Comparison of ENCODE assay signal across 22 cellular contexts in genomic region chr1:71053146-71053545, GRCh38. TPM values are rescaled to one million over a fixed set of nuclear protein-coding genes. Genes with fewer than 3 reads are reported as not detected.
DNase-seq lines count a peak whose midpoint lies in the region; ATAC-seq and TF ChIP-seq lines count a peak whose summit lies in the region.
"Had no signal": no experiment of that assay in that cellular context is flagged by ENCODE, and none has a peak within 500 bp of the region (broad histone marks: within the 10 kb centered on the region; RNA-seq: fewer than 3 reads in every experiment).

No MANE protein-coding gene starts in this region.

- ATAC-seq in body of pancreas, result peak; percentile 29
- ATAC-seq in GM18517 (IDR thresholded peaks at IDR 0.05; ENCODE audit: unreplicated experiment), result no peak
- no peak for ATAC-seq in HG03025 (IDR thresholded peaks at IDR 0.05; ENCODE audit: low FRiP score, unreplicated experiment)

- no TSS peak for BruUV-seq in MCF 10A (replicated peaks; lab: Mats Ljungman, UMichigan)

- no peak overlapping the region for H3K4me2 ChIP-seq in osteoblast (ENCODE audit: insufficient read depth, low read length)

- no peak for TF ChIP-seq CTCF in MCF 10A (IDR thresholded peaks at IDR 0.05; ENCODE audit: unreplicated experiment)
- TF ChIP-seq CTCF in breast epithelium (IDR thresholded peaks at IDR 0.05), result no peak
- TF ChIP-seq CTCF in body of pancreas (IDR thresholded peaks at IDR 0.05), result no peak
- TF ChIP-seq CTCF in osteoblast (IDR thresholded peaks at IDR 0.05; ENCODE audit: extremely low read depth, low read depth, low read length), result no peak

- no peaks in the 10 kb centered on the region for H4K20me1 ChIP-seq in osteoblast (ENCODE audit: insufficient read depth, low read length)

- 5 to 14% methylated on average over 1 of the region's 1 CpG for WGBS in body of pancreas, 2 donors

- H3K36me3 Mint-ChIP-seq in MCF 10A (ENCODE audit: insufficient read depth, unreplicated experiment), result peaks cover 25% of the 10 kb centered on the region

- no peaks in the 10 kb centered on the region for H3K36me3 ChIP-seq in breast epithelium
- H3K36me3 ChIP-seq in body of pancreas (replicated peaks in 1 of 2; ENCODE audit: insufficient read depth in 1 of 2, low read depth in 2 of 2), result no peaks in the 10 kb centered on the region
- H3K36me3 ChIP-seq in osteoblast (ENCODE audit: insufficient read depth, low read length), result peaks cover 5% of the 10 kb centered on the region

- H3K4me1 Mint-ChIP-seq in MCF 10A (ENCODE audit: insufficient read depth, unreplicated experiment), result no peaks in the 10 kb centered on the region

- POLR2A ChIA-PET in MCF 10A (lab: Yijun Ruan, JAX), result interaction anchor here (1.4 kb wide), 1 partner anchor 28 kb away, joined by 6 read pairs; the partner anchor contains the start of gene ZRANB2

- no peak for TF ChIP-seq POLR2A in breast epithelium (IDR thresholded peaks at IDR 0.05)
- TF ChIP-seq POLR2A in body of pancreas (IDR thresholded peaks at IDR 0.05), result no peak

- H3K4me3 ChIP-seq in breast epithelium (no peak overlapping the region), body of pancreas (no peak overlapping the region), osteoblast (ENCODE audit: insufficient read depth, low read length) (no peak overlapping the region)
- H3K4me3 ChIP-seq: BLaER1 treated with 17β-estradiol and CSF1 and Interleukin-3, amounts not matched to agents 10 nM and 100 nM had no signal

- H3K9me3 Mint-ChIP-seq in MCF 10A (ENCODE audit: unreplicated experiment), result no peaks in the 10 kb centered on the region
- H3K9me3 Mint-ChIP-seq: CD4-positive, alpha-beta T cell had no signal

- intact Hi-C loops in MCF 10A (cut with micrococcal nuclease) (loop anchor here (5.0 kb wide), 1 partner anchor 916 kb away; no protein-coding TSS in a partner anchor), breast epithelium (cut with DNase I; ENCODE audit: low total_unique reads) (no loop called here), body of pancreas (cut with DNase I) (loop anchor here (10.0 kb wide), 1 partner anchor 528 kb away; no protein-coding TSS in a partner anchor)

- H3K79me2 ChIP-seq in osteoblast (ENCODE audit: insufficient read depth, low read length), result no peaks in the 10 kb centered on the region

- H3K4me3 Mint-ChIP-seq in MCF 10A (ENCODE audit: unreplicated experiment), result no peak overlapping the region
- H3K4me3 Mint-ChIP-seq: CD4-positive, alpha-beta T cell had no signal

- H3K27ac ChIP-seq in breast epithelium (no peak overlapping the region), body of pancreas (no peak overlapping the region), osteoblast (ENCODE audit: low read depth, low read length) (no peak overlapping the region)
- H3K27ac ChIP-seq: BLaER1 treated with 17β-estradiol and CSF1 and Interleukin-3, amounts not matched to agents 10 nM and 100 nM had no signal

- H3K4me1 ChIP-seq in breast epithelium (no peaks in the 10 kb centered on the region), body of pancreas (peaks cover 1% of the 10 kb centered on the region), osteoblast (ENCODE audit: insufficient read depth, low read length) (no peaks in the 10 kb centered on the region)

- H3K27me3 ChIP-seq in breast epithelium (peaks cover 0 to 3% of the 10 kb centered on the region in 2 donors), body of pancreas (no peaks in the 10 kb centered on the region), osteoblast (ENCODE audit: insufficient read depth, low read length) (peaks cover 10% of the 10 kb centered on the region)

- DNase-seq in MCF 10A (ENCODE audit: unreplicated experiment) (peak; percentile 15), breast epithelium (ENCODE audit: low spot score in 2 of 2) (no peak), body of pancreas (no peak), osteoblast (ENCODE audit: insufficient read length, low spot score, missing footprints) (peak; percentile 62), cerebellar nuclear complex (lab: John Stamatoyannopoulos, UW) (no peak)
- DNase-seq: AML-193; CD4-positive, alpha-beta T cell; COR-L47; HCEC 1CT; IMR-90; KG1; NCI-H1092 treated with DMSO at 0.1 percent for 48 hours; NCI-H1436; NCI-H187 treated with DMSO at 0.1 percent for 48 hours; NCI-H2171 treated with DMSO at 0.1 percent for 48 hours; NCI-H345; NCI-H510A treated with DMSO at 0.1 percent for 48 hours; Right ventricle myocardium superior; RPMI8226 had no signal

- CTCF ChIA-PET in MCF 10A (lab: Yijun Ruan, JAX), result interaction anchor here (0.6 to 0.9 kb wide), 2 partner anchors 525 kb away, joined by 3 read pairs; no protein-coding TSS in a partner anchor

- no peak overlapping the region for H2AFZ ChIP-seq in osteoblast (ENCODE audit: low read length)

- no peak overlapping the region for H3K27ac Mint-ChIP-seq in MCF 10A (ENCODE audit: low read depth, unreplicated experiment)
- H3K27ac Mint-ChIP-seq: CD4-positive, alpha-beta T cell had no signal

- H3K9me3 ChIP-seq in breast epithelium (no peaks in the 10 kb centered on the region), body of pancreas (no peaks in the 10 kb centered on the region), osteoblast (ENCODE audit: low read depth, low read length) (no peaks in the 10 kb centered on the region)
- H3K9me3 ChIP-seq: BLaER1 treated with 17β-estradiol and CSF1 and Interleukin-3, amounts not matched to agents 10 nM and 100 nM had no signal

- peaks cover 21% of the 10 kb centered on the region for H3K27me3 Mint-ChIP-seq in MCF 10A (ENCODE audit: insufficient read depth, unreplicated experiment)

RNA-seq across cellular contexts. Expression of gene PTGER3, which starts 5.5 kb away (rescaled TPM):
- total RNA-seq in MCF 10A (2022), result not detected in 2 replicates
- 100 to 1,000 TPM in 1 of 3 donors, 10 to 100 TPM in 2; 43.3 to 193 (median 52.1) TPM for total RNA-seq in breast epithelium
- 10 to 100 TPM; 15.0 to 65.3 TPM for total RNA-seq in body of pancreas
- total RNA-seq in osteoblast, result not detected in 2 replicates
- total RNA-seq: CD4-positive, alpha-beta T cell; IMR-90 had no signal

RNA-seq across cellular contexts. Expression of gene ZRANB2, which starts 27.7 kb away (rescaled TPM):
- total RNA-seq in MCF 10A (2022), result 134 and 164 TPM in 2 replicates
- 100 to 1,000 TPM in 1 of 3 donors, 10 to 100 TPM in 2; 90.9 to 149 (median 92.4) TPM for total RNA-seq in breast epithelium
- total RNA-seq in body of pancreas, result 10 to 100 TPM; 55.7 to 56.0 TPM
- total RNA-seq in osteoblast, result 33.7 and 36.2 TPM in 2 replicates

Comparison
In these comparisons a context has a peak if more than half of its experiments do, and no peak if none do; other contexts are left out.
1. DNase-seq: peak in MCF 10A (single experiment) and osteoblast (single experiment); none in breast epithelium (0 of 2), body of pancreas (0 of 4) and cerebellar nuclear complex (0 of 2).
2. RNA of gene PTGER3, which starts 5.5 kb away (total RNA-seq): 15.0 to 65.3 TPM in body of pancreas and 43.3 to 193 TPM in breast epithelium; not detected in MCF 10A and not detected in osteoblast; every median in the first group is over 10 times any median in the second.